In genomic region chr3:111598139-111598538, GRCh38 we compare ENCODE assay signal across 22 cellular contexts. TPM values are rescaled to one million over a fixed set of nuclear protein-coding genes. Genes with fewer than 3 reads are reported as not detected.
"Had no signal": no experiment of that assay in that cellular context is flagged by ENCODE, and none has a peak within 500 bp of the region (broad histone marks: within the 10 kb centered on the region; RNA-seq: fewer than 3 reads in every experiment).

No MANE protein-coding gene starts in this region.

- H3K36me3 Mint-ChIP-seq: WTC11 had no signal

- H3K27ac Mint-ChIP-seq: WTC11 had no signal

- ATAC-seq: gastrocnemius medialis; heart right ventricle; left lobe of liver; mucosa of descending colon; naive thymus-derived CD8-positive, alpha-beta T cell; right lobe of liver; upper lobe of right lung; WTC11 had no signal

- H3K9me3 Mint-ChIP-seq: naive thymus-derived CD8-positive, alpha-beta T cell; WTC11 had no signal

- H3K27me3 Mint-ChIP-seq: naive thymus-derived CD8-positive, alpha-beta T cell had no signal

- H3K4me1 Mint-ChIP-seq: WTC11 had no signal

- H3K4me3 ChIP-seq: gastrocnemius medialis, heart right ventricle, mucosa of descending colon, prostate gland, right lobe of liver, SJCRH30, testis, upper lobe of right lung had no signal

- H3K27ac ChIP-seq: gastrocnemius medialis, heart right ventricle, prostate gland, right lobe of liver, SJCRH30, testis, upper lobe of right lung had no signal

- H3K27me3 ChIP-seq: gastrocnemius medialis, right lobe of liver, SJCRH30, testis, upper lobe of right lung had no signal

- H3K9me3 ChIP-seq: gastrocnemius medialis, heart right ventricle, mucosa of descending colon, prostate gland, right lobe of liver, SJCRH30, testis, upper lobe of right lung had no signal

- H3K36me3 ChIP-seq: gastrocnemius medialis, heart right ventricle, prostate gland, right lobe of liver, SJCRH30, upper lobe of right lung had no signal

- H3K4me3 Mint-ChIP-seq: naive thymus-derived CD8-positive, alpha-beta T cell; WTC11 had no signal

- H3K4me1 ChIP-seq: gastrocnemius medialis, heart right ventricle, prostate gland, right lobe of liver, SJCRH30, testis, upper lobe of right lung had no signal

- DNase-seq: activated CD4-positive, alpha-beta T cell treated with anti-CD3 and anti-CD28 coated beads, Interleukin-2, amount 50 U/mL, for 1 hour; activated CD8-positive, alpha-beta memory T cell treated with anti-CD3 and anti-CD28 coated beads, Interleukin-2, amount 50 U/mL, for 48 hours; activated effector memory CD4-positive, alpha-beta T cell treated with anti-CD3 and anti-CD28 coated beads, Interleukin-2, amount 50 U/mL, for 16 hours; cortex of kidney; effector memory CD4-positive, alpha-beta T cell; gastrocnemius medialis; heart right ventricle; islet precursor cell; mammary epithelial cell; mucosa of descending colon; naive thymus-derived CD8-positive, alpha-beta T cell; nucleus accumbens; right lobe of liver; SJCRH30; stimulated activated CD4-positive, alpha-beta T cell treated with anti-CD3 and anti-CD28 coated beads, Interleukin-2, amount 100 ng/mL, for 24 hours; stimulated activated naive CD4-positive, alpha-beta T cell; testis; upper lobe of right lung had no signal

RNA-seq across cellular contexts. Expression of gene ZBED2, which starts 3.0 kb away (rescaled TPM):
- total RNA-seq: fibroblast of lung, gastrocnemius medialis, mucosa of descending colon, right lobe of liver, SJCRH30, testis had no signal

RNA-seq across cellular contexts. Expression of gene CD96, which starts 56.1 kb away (rescaled TPM):
- total RNA-seq: fibroblast of lung had no signal
